8 cellular contexts compared by ENCODE assay signal in the genomic region with DNA sequence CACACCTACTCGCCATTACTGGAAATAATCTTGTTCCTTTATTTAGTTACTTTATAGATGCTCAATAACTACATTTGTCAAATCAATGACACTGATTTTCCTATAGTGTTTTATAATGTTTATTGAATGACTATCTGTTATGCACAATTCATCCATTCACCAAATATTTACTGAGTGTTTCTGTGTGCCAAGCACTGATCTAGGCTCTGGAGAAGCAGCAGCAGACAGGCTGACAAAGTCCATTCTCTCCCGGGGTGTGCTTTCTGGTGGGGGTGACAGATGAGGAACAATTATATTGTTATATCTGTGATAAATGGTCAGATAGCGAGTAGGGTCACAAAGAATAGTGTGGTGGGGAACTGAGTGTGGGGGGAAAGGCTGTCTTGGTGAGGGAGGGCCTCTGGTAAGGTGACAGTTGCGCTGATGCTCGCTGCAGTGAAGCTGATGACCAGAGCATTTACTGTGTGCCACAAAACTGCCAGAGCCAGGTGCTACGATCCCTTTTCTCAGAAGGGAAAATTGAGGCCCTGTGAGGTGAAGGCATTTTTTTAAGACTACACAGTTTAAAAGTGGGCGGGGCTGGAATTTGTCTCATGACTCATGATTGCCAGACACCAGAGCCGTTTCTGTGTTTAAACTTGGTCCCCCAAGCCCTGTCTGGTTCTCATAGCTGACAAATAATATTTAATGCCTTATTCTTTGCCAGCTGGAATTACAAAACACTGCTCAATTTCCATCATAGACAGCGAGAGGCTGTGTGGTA. TPM values are rescaled to one million over a fixed set of nuclear protein-coding genes. Genes with fewer than 3 reads are reported as not detected.
DNase-seq lines count a peak whose midpoint lies in the region; ATAC-seq and TF ChIP-seq lines count a peak whose summit lies in the region.

No MANE protein-coding gene starts in this region.

- H3K27me3 Mint-ChIP-seq in memory B cell = no peaks in the 10 kb centered on the region

- POLR2A ChIA-PET in SK-N-SH (lab: Yijun Ruan, JAX) = no interaction called here

- H3K9ac ChIP-seq in DND-41 (ENCODE audit: low read depth, low read length) (peak overlapping the region; percentile 46), SK-N-SH (peak overlapping the region; percentile 37; the same call in 1 of the 2 replicates), adipocyte (ENCODE audit: low read length) (no peak overlapping the region)

- H3F3A ChIP-seq in SK-N-SH (replicated peaks; ENCODE audit: insufficient read depth) = peaks cover 31% of the 10 kb centered on the region

- no peak for TF ChIP-seq EP300 in SK-N-SH (IDR thresholded peaks at IDR 0.05; ENCODE audit: borderline replicate concordance in 1 of 2, low read depth in 1 of 2, low read length in 1 of 2)

- H3K27ac ChIP-seq in DND-41 (ENCODE audit: low read length) (peak overlapping the region; percentile 82), SK-N-SH (ENCODE audit: low read depth in 2 of 2, low read length in 1 of 2) (peak overlapping the region; percentile 58 to 80)

- 44% methylated on average over 8 of the region's 9 CpGs for WGBS in SK-N-SH (ENCODE audit: low lambda C conversion rate)

- peak overlapping the region; percentile 73 for H3K4me3 Mint-ChIP-seq in memory B cell

- H2AFZ ChIP-seq in DND-41 (ENCODE audit: low read depth, low read length) (no peak overlapping the region), SK-N-SH (ENCODE audit: low read depth) (no peak overlapping the region)

- peaks cover 52% of the 10 kb centered on the region for H3K4me1 Mint-ChIP-seq in memory B cell

- peak overlapping the region; percentile 92 for H3K27ac Mint-ChIP-seq in memory B cell

- H3K4me3 ChIP-seq in DND-41 (ENCODE audit: low read depth in 1 of 2, low read length in 2 of 2) (no peak overlapping the region), SK-N-SH (ENCODE audit: low read depth in 2 of 2, low read length in 1 of 2) (no peak overlapping the region), adipocyte (ENCODE audit: low read length) (no peak overlapping the region)

- H3K36me3 Mint-ChIP-seq in memory B cell = peaks cover 17% of the 10 kb centered on the region

- DNase-seq in DND-41 = no peak
- no peak for DNase-seq in SK-N-SH
- peak; percentile 93 for DNase-seq in adipocyte (ENCODE audit: low read depth)
- no peak for DNase-seq in memory B cell (ENCODE audit: low spot score in 2 of 2)
- DNase-seq in stimulated activated naive CD4-positive, alpha-beta T cell treated with Interleukin-2 at 50 U/mL for 16 hours (lab: John Stamatoyannopoulos, UW) = peak; percentile 64
- no peak for DNase-seq in NCI-H2081 (lab: John Stamatoyannopoulos, UW)
- DNase-seq in NCI-H2029 (lab: John Stamatoyannopoulos, UW) = no peak

- H3K9me2 ChIP-seq in SK-N-SH = no peaks in the 10 kb centered on the region

- no peaks in the 10 kb centered on the region for H3K36me3 ChIP-seq in DND-41 (ENCODE audit: insufficient read depth, low read length)
- H3K36me3 ChIP-seq in SK-N-SH (replicated peaks in 1 of 2; ENCODE audit: control insufficient read depth in 1 of 2, insufficient read depth in 2 of 2, low read length in 1 of 2) = peaks cover 4 to 8% of the 10 kb centered on the region in 2 experiments
- H3K36me3 ChIP-seq in adipocyte (ENCODE audit: control insufficient read depth, insufficient read depth, low read length, severe bottlenecking) = no peaks in the 10 kb centered on the region

- H4K20me1 ChIP-seq in DND-41 (ENCODE audit: insufficient read depth, low read length) (peaks cover 5% of the 10 kb centered on the region; the same call in 1 of the 2 replicates), SK-N-SH (ENCODE audit: insufficient read depth) (peaks cover 49% of the 10 kb centered on the region)

- H3K79me2 ChIP-seq in DND-41 (ENCODE audit: insufficient read depth, low read length) (peaks cover 40% of the 10 kb centered on the region), SK-N-SH (ENCODE audit: insufficient read depth) (peaks cover 100% of the 10 kb centered on the region)

- H3K27me3 ChIP-seq in DND-41 (ENCODE audit: insufficient read depth, low read length, poor library complexity) = no peaks in the 10 kb centered on the region
- H3K27me3 ChIP-seq in SK-N-SH (ENCODE audit: insufficient read depth) = no peaks in the 10 kb centered on the region
- no peaks in the 10 kb centered on the region for H3K27me3 ChIP-seq in adipocyte (replicated peaks; ENCODE audit: control insufficient read depth, insufficient read depth, low read length)

- H3K4me1 ChIP-seq in DND-41 (ENCODE audit: insufficient read depth, low read length) (peaks cover 28% of the 10 kb centered on the region), SK-N-SH (ENCODE audit: control insufficient read depth in 1 of 2, insufficient read depth in 2 of 2, low read depth in 1 of 2, low read length in 1 of 2) (peaks cover 41 to 51% of the 10 kb centered on the region in 2 experiments), adipocyte (ENCODE audit: control insufficient read depth, insufficient read depth, low read length) (peaks cover 38% of the 10 kb centered on the region)

- ATAC-seq in DND-41 (ENCODE audit: insufficient read depth, low read depth) = no peak
- no peak for ATAC-seq in memory B cell (ENCODE audit: low read depth)
- ATAC-seq in GM18868 (IDR thresholded peaks at IDR 0.05; ENCODE audit: unreplicated experiment) = no peak

- TF ChIP-seq RAD21 in SK-N-SH (IDR thresholded peaks at IDR 0.05; ENCODE audit: low read length) = no peak

- H3K9me3 ChIP-seq in DND-41 (ENCODE audit: insufficient read depth, low read length, severe bottlenecking) (no peaks in the 10 kb centered on the region), SK-N-SH (no peaks in the 10 kb centered on the region), adipocyte (ENCODE audit: control insufficient read depth, low read length) (no peaks in the 10 kb centered on the region)

- TF ChIP-seq CTCF in DND-41 (IDR thresholded peaks at IDR 0.05; ENCODE audit: borderline replicate concordance, extremely low read depth, low read length, poor library complexity, severe bottlenecking) = no peak
- TF ChIP-seq CTCF in SK-N-SH (IDR thresholded peaks at IDR 0.05) = no peak

- CTCF ChIA-PET in SK-N-SH (lab: Yijun Ruan, JAX) = interaction anchor here (1.0 to 8.2 kb wide), 3 partner anchors 10 to 55 kb away, joined by 3 to 71 read pairs (median 9); partner anchors contain the start of gene PACS1

- H3K4me2 ChIP-seq in DND-41 (ENCODE audit: insufficient read depth, low read length) (peak overlapping the region; percentile 63; the same call in 1 of the 2 replicates), SK-N-SH (peak overlapping the region; percentile 54; the same call in 1 of the 2 replicates)

- no peaks in the 10 kb centered on the region for H3K9me3 Mint-ChIP-seq in memory B cell

TF ChIP-seq in SK-N-SH, 30 proteins besides CTCF, POLR2A, EP300 and RAD21 (continues in another document):
- peak; percentile 64 for TF ChIP-seq JUND (IDR thresholded peaks at IDR 0.05)
- TF ChIP-seq IRF3 (IDR thresholded peaks at IDR 0.05; ENCODE audit: low read depth, low read length) = no peak
- TF ChIP-seq GATA2 (CRISPR knock-in tag; IDR thresholded peaks at IDR 0.05) = no peak
- TF ChIP-seq POLR2AphosphoS5 (IDR thresholded peaks at IDR 0.05; ENCODE audit: low read depth, low read length) = no peak; the same call in 1 of the 2 replicates
- no peak for TF ChIP-seq ZBTB33 (IDR thresholded peaks at IDR 0.05; ENCODE audit: borderline replicate concordance, low read depth)

RNA-seq across cellular contexts. Expression of gene PACS1, which starts 10.2 kb away (rescaled TPM):
- 24.8 and 37.3 TPM in 2 replicates for polyA plus RNA-seq in SK-N-SH (2012; rRNA removed)
- polyA plus RNA-seq in SK-N-SH (2012; cell fraction: cytosol; rRNA removed) = 22.0 and 34.4 TPM in 2 replicates
- polyA plus RNA-seq in SK-N-SH (2012; cell fraction: nucleus; rRNA removed) = 63.3 and 63.4 TPM in 2 replicates

RNA-seq across cellular contexts. Expression of gene SF3B2, which starts 28.1 kb away (rescaled TPM):
- polyA plus RNA-seq in SK-N-SH (2012; rRNA removed) = 90.9 and 128 TPM in 2 replicates
- polyA plus RNA-seq in SK-N-SH (2012; cell fraction: cytosol; rRNA removed) = 118 and 127 TPM in 2 replicates
- 148 and 167 TPM in 2 replicates for polyA plus RNA-seq in SK-N-SH (2012; cell fraction: nucleus; rRNA removed)

RNA-seq across cellular contexts. Expression of gene GAL3ST3, which starts 31.3 kb away (rescaled TPM):
- polyA plus RNA-seq in SK-N-SH (2012; rRNA removed) = 1.9 and 3.2 TPM in 2 replicates
- polyA plus RNA-seq in SK-N-SH (2012; cell fraction: cytosol; rRNA removed) = 1.7 and 3.4 TPM in 2 replicates
- 4.0 and 7.2 TPM in 2 replicates for polyA plus RNA-seq in SK-N-SH (2012; cell fraction: nucleus; rRNA removed)

RNA-seq across cellular contexts. Expression of gene CATSPER1, which starts 54.0 kb away (rescaled TPM):
- 1.9 and 2.2 TPM in 2 replicates for polyA plus RNA-seq in SK-N-SH (2012; rRNA removed)
- 1.5 and 2.3 TPM in 2 replicates for polyA plus RNA-seq in SK-N-SH (2012; cell fraction: cytosol; rRNA removed)
- polyA plus RNA-seq in SK-N-SH (2012; cell fraction: nucleus; rRNA removed) = 1.2 and 1.5 TPM in 2 replicates

Comparison
In these comparisons a context has a peak if more than half of its experiments do, and no peak if none do; other contexts are left out.
1. DNase-seq: peak in adipocyte (single experiment) and stimulated activated naive CD4-positive, alpha-beta T cell treated with Interleukin-2 at 50 U/mL for 16 hours (single experiment); none in DND-41 (single experiment), SK-N-SH (single experiment), memory B cell (0 of 2), NCI-H2081 (0 of 2) and NCI-H2029 (single experiment).